Comparison of ENCODE assay signal across 16 cellular contexts in genomic region chr19:39347332-39348227, GRCh38. TPM values are rescaled to one million over a fixed set of nuclear protein-coding genes. Genes with fewer than 3 reads are reported as not detected.
DNase-seq lines count a peak whose midpoint lies in the region; ATAC-seq, FAIRE-seq and TF ChIP-seq lines count a peak whose summit lies in the region.
"Had no signal": no experiment of that assay in that cellular context is flagged by ENCODE, and none has a peak within 500 bp of the region (broad histone marks: within the 10 kb centered on the region; RNA-seq: fewer than 3 reads in every experiment).

No MANE protein-coding gene starts in this region.

- DNase-seq in HFFc6 = peak; percentile 25
- DNase-seq in nephron progenitor cell = no peak
- DNase-seq in RCC 7860 (ENCODE audit: low spot score) = no peak
- no peak for DNase-seq in NCI-H526 (lab: John Stamatoyannopoulos, UW)
- no peak for DNase-seq in PC-3
- DNase-seq in HepG2 (ENCODE audit: low spot score) = no peak
- DNase-seq: amygdala; COR-L47; Karpas-422; NCI-H2171; occipital lobe; stimulated activated CD4-positive, alpha-beta T cell treated with anti-CD3 and anti-CD28 coated beads, Interleukin-4, amount 100 ng/mL, for 24 hours had no signal

- H3K9ac ChIP-seq in BLaER1 treated with 17β-estradiol and CSF1 and Interleukin-3, amounts not matched to agents 10 nM and 100 nM = peak overlapping the region in 7 of 11 experiments; percentile 13 to 38 (median 23); a peak in 5 of 22 replicates
- H3K9ac ChIP-seq in PC-3 (ENCODE audit: low read length) (no peak overlapping the region), HepG2 (ENCODE audit: insufficient read depth, low read depth, low read length) (no peak overlapping the region)

- H3K36me3 Mint-ChIP-seq in HFFc6 (ENCODE audit: low read depth) = peaks cover 52% of the 10 kb centered on the region
- H3K36me3 Mint-ChIP-seq in brain = peaks cover 42% of the 10 kb centered on the region
- peaks cover 59% of the 10 kb centered on the region for H3K36me3 Mint-ChIP-seq in nephron progenitor cell (ENCODE audit: low read depth)

- POLR2A ChIA-PET in PC-3 (lab: Charles Lee; ENCODE audit: unreplicated experiment) = no interaction called here
- POLR2A ChIA-PET in HepG2 (lab: Yijun Ruan, JAX) = interaction anchor here (0.8 to 1.2 kb wide), 2 partner anchors 54 to 88 kb away, joined by 3 read pairs; partner anchors contain the start of gene RPS16

- H3K4me1 Mint-ChIP-seq in HFFc6 (ENCODE audit: low read depth) = peaks cover 77% of the 10 kb centered on the region
- H3K4me1 Mint-ChIP-seq in brain = peaks cover 75% of the 10 kb centered on the region
- peaks cover 52% of the 10 kb centered on the region for H3K4me1 Mint-ChIP-seq in nephron progenitor cell

- H3K9me2 ChIP-seq in PC-3 (replicated peaks; ENCODE audit: low read length) = no peaks in the 10 kb centered on the region

- H3K4me3 Mint-ChIP-seq in HFFc6 (peak overlapping the region; percentile 61), brain (peak overlapping the region in 1 of 5 experiments; percentile 20), nephron progenitor cell (no peak overlapping the region)
- H3K4me3 Mint-ChIP-seq: WTC11 had no signal

- H2AFZ ChIP-seq in PC-3 (ENCODE audit: low read length) = no peak overlapping the region
- no peak overlapping the region for H2AFZ ChIP-seq in HepG2 (ENCODE audit: low read length)

- 97% methylated on average over 4 of the region's 4 CpGs for WGBS in HepG2 (ENCODE audit: low lambda C conversion rate)

- no peak for TF ChIP-seq RAD21 in HepG2 (CRISPR knock-in tag; IDR thresholded peaks at IDR 0.05)

- peaks cover 67 to 100% (median 94%) of the 10 kb centered on the region in 11 experiments; a peak in 21 of 22 replicates for H4K20me1 ChIP-seq in BLaER1 treated with 17β-estradiol and CSF1 and Interleukin-3, amounts not matched to agents 10 nM and 100 nM
- H4K20me1 ChIP-seq in PC-3 (ENCODE audit: low read length) (no peaks in the 10 kb centered on the region), HepG2 (ENCODE audit: insufficient read depth, low read length) (no peaks in the 10 kb centered on the region; the same call in none of the 2 replicates)

- H3K27ac ChIP-seq in BLaER1 treated with 17β-estradiol and CSF1 and Interleukin-3, amounts not matched to agents 10 nM and 100 nM = no peak overlapping the region
- H3K27ac ChIP-seq in PC-3 (ENCODE audit: low read length) (no peak overlapping the region), HepG2 (ENCODE audit: extremely low read length, insufficient read depth, low read length) (no peak overlapping the region)

- H3K27me3 ChIP-seq in BLaER1 treated with 17β-estradiol and CSF1 and Interleukin-3, amounts not matched to agents 10 nM and 100 nM = no peaks in the 10 kb centered on the region
- no peaks in the 10 kb centered on the region for H3K27me3 ChIP-seq in PC-3 (ENCODE audit: low read length)
- no peaks in the 10 kb centered on the region for H3K27me3 ChIP-seq in HepG2 (ENCODE audit: control insufficient read depth in 1 of 2, insufficient read depth in 2 of 2, low read length in 2 of 2)

- H3K27ac Mint-ChIP-seq in HFFc6 (peak overlapping the region; percentile 76), brain (peak overlapping the region; percentile 2 to 58 (median 15)), nephron progenitor cell (peak overlapping the region; percentile 6)
- H3K27ac Mint-ChIP-seq: WTC11 had no signal

- H3F3A ChIP-seq in PC-3 (ENCODE audit: low read length, unreplicated experiment) = no peaks in the 10 kb centered on the region

- peak overlapping the region in 5 of 11 experiments; percentile 1 to 20 (median 11); a peak in 6 of 22 replicates for H3K4me2 ChIP-seq in BLaER1 treated with 17β-estradiol and CSF1 and Interleukin-3, amounts not matched to agents 10 nM and 100 nM
- H3K4me2 ChIP-seq in PC-3 (ENCODE audit: low read length) = no peak overlapping the region
- no peak overlapping the region for H3K4me2 ChIP-seq in HepG2 (ENCODE audit: low read depth, low read length)

- CTCF ChIA-PET in PC-3 (lab: Charles Lee) = no interaction called here
- CTCF ChIA-PET in HepG2 (lab: Yijun Ruan, JAX; ENCODE audit: low intra/inter-chr PET ratio, low total read pairs) = no interaction called here

- ATAC-seq in PC-3 = no peak
- ATAC-seq in HepG2 = no peak
- ATAC-seq: WTC11 had no signal

- intact Hi-C loops in PC-3 (cut with micrococcal nuclease) (no loop called here), HepG2 (cut with micrococcal nuclease; ENCODE audit: unreplicated experiment) (no loop called here)

- in situ Hi-C loops in HepG2 (cut with HindIII; ENCODE audit: extremely low pct_ligation_motif_present, low pct_unique_long_range_greater_than_20kb) = no loop called here

- BruUV-seq in PC-3 (replicated peaks; lab: Mats Ljungman, UMichigan) = no TSS peak
- BruUV-seq in HepG2 (replicated peaks; lab: Mats Ljungman, UMichigan) = no TSS peak

- TF ChIP-seq EP300 in HepG2 (IDR thresholded peaks at IDR 0.05; ENCODE audit: low read depth in 2 of 2, low read length in 2 of 2) = no peak
- no peak for TF ChIP-seq EP300 in HepG2 (CRISPR knock-in tag; IDR thresholded peaks at IDR 0.05; ENCODE audit: borderline replicate concordance)

- TF ChIP-seq POLR2A in HepG2 (IDR thresholded peaks at IDR 0.05; ENCODE audit: insufficient read depth in 1 of 2, low read depth in 2 of 2, low read length in 2 of 2) = no peak

- H3K4me1 ChIP-seq in BLaER1 treated with 17β-estradiol and CSF1 and Interleukin-3, amounts not matched to agents 10 nM and 100 nM = peaks cover 38 to 72% (median 56%) of the 10 kb centered on the region in 10 experiments
- H3K4me1 ChIP-seq in PC-3 (ENCODE audit: insufficient read depth, low read length) (peaks cover 8% of the 10 kb centered on the region), HepG2 (ENCODE audit: insufficient read depth, low read length) (peaks cover 36% of the 10 kb centered on the region)

- H3K4me3 ChIP-seq in BLaER1 treated with 17β-estradiol and CSF1 and Interleukin-3, amounts not matched to agents 10 nM and 100 nM = no peak overlapping the region
- H3K4me3 ChIP-seq in PC-3 (ENCODE audit: low read length) = no peak overlapping the region
- no peak overlapping the region for H3K4me3 ChIP-seq in HepG2 (replicated peaks in 1 of 3; ENCODE audit: insufficient read depth in 1 of 3, low read depth in 2 of 3, low read length in 3 of 3)
- H3K4me3 ChIP-seq: HAP-1 had no signal

- peaks cover 47% of the 10 kb centered on the region for H3K79me2 ChIP-seq in PC-3 (ENCODE audit: low read length)
- peaks cover 41% of the 10 kb centered on the region for H3K79me2 ChIP-seq in HepG2 (ENCODE audit: insufficient read depth, low read length)

- TF ChIP-seq CTCF in HFFc6 (IDR thresholded peaks at IDR 0.05) (no peak), brain (conservative IDR thresholded peaks at IDR 0.05) (no peak), nephron progenitor cell (IDR thresholded peaks at IDR 0.05) (no peak), PC-3 (conservative IDR thresholded peaks at IDR 0.05; ENCODE audit: low read depth, low read length) (no peak), HepG2 (CRISPR knock-in tag; IDR thresholded peaks at IDR 0.05) (no peak)

- FAIRE-seq in RCC 7860 (lab: Jason Lieb, UNC) (no peak), HepG2 (lab: Jason Lieb, UNC) (no peak)

- no peaks in the 10 kb centered on the region for H3K9me3 ChIP-seq in BLaER1 treated with 17β-estradiol and CSF1 and Interleukin-3, amounts not matched to agents 10 nM and 100 nM (replicated peaks in 1 of 11)
- no peaks in the 10 kb centered on the region for H3K9me3 ChIP-seq in PC-3 (ENCODE audit: low read length)
- no peaks in the 10 kb centered on the region for H3K9me3 ChIP-seq in HepG2 (ENCODE audit: low read length)
- H3K9me3 ChIP-seq: HAP-1 had no signal

- H3K27me3 Mint-ChIP-seq in HFFc6 (ENCODE audit: insufficient read depth) = peaks cover 3% of the 10 kb centered on the region
- peaks cover 4% of the 10 kb centered on the region for H3K27me3 Mint-ChIP-seq in brain
- H3K27me3 Mint-ChIP-seq in nephron progenitor cell (ENCODE audit: low read depth, poor library complexity) = no peaks in the 10 kb centered on the region

- H3K36me3 ChIP-seq in BLaER1 treated with 17β-estradiol and CSF1 and Interleukin-3, amounts not matched to agents 10 nM and 100 nM = peaks cover 61 to 84% (median 79%) of the 10 kb centered on the region in 11 experiments
- no peaks in the 10 kb centered on the region; the same call in 1 of the 2 replicates for H3K36me3 ChIP-seq in PC-3 (ENCODE audit: low read depth, low read length)
- H3K36me3 ChIP-seq in HepG2 (replicated peaks in 1 of 2; ENCODE audit: control insufficient read depth in 1 of 2, insufficient read depth in 2 of 2, low read length in 2 of 2) = peaks cover 3 to 47% of the 10 kb centered on the region in 2 experiments; a peak in 4 of 5 replicates

- no peaks in the 10 kb centered on the region for H3K9me3 Mint-ChIP-seq in HFFc6
- no peaks in the 10 kb centered on the region for H3K9me3 Mint-ChIP-seq in brain
- no peaks in the 10 kb centered on the region for H3K9me3 Mint-ChIP-seq in nephron progenitor cell
- H3K9me3 Mint-ChIP-seq: WTC11 had no signal

RNA-seq across cellular contexts. Expression of gene SAMD4B, which starts 5.4 kb away (rescaled TPM):
- 100 to 1,000 TPM; 107 to 133 (median 124) TPM for total RNA-seq in HFFc6 (2021; fragmentation: NEBNext Ultra II Directional; extraction: Animal tissue kit (Norgen Biotek cat#: 25700))
- 222 TPM for polyA plus RNA-seq in brain (ENCODE audit: insufficient read depth, low read depth, low replicate concordance)
- total RNA-seq in PC-3 (2014; rRNA removed) = 80.4 and 93.8 TPM in 2 replicates
- 26.0 and 29.1 TPM in 2 replicates for total RNA-seq in HepG2 (2016; rRNA removed; fragmentation: Illumina TruSeq; extraction: Trizol)
- 7.2 and 7.4 TPM in 2 replicates for total RNA-seq in HepG2 (2016; cell fraction: cytosol; rRNA removed; fragmentation: Illumina TruSeq; extraction: Trizol; ENCODE audit: low read depth)
- 25.8 and 26.5 TPM in 2 replicates for total RNA-seq in HepG2 (2016; cell fraction: insoluble cytoplasmic fraction; rRNA removed; fragmentation: Illumina TruSeq; extraction: Trizol)
- total RNA-seq in HepG2 (2016; cell fraction: membrane; rRNA removed; fragmentation: Illumina TruSeq; extraction: Trizol) = 26.3 and 30.4 TPM in 2 replicates
- total RNA-seq in HepG2 (2016; cell fraction: nucleus; rRNA removed; fragmentation: Illumina TruSeq; extraction: Trizol) = 21.5 and 28.0 TPM in 2 replicates
- 31.8 and 37.7 TPM in 2 replicates for polyA plus RNA-seq in HepG2 (2011; rRNA removed)
- 15.3 and 21.3 TPM in 2 replicates for polyA plus RNA-seq in HepG2 (2011; cell fraction: cytosol; rRNA removed)
- polyA plus RNA-seq in HepG2 (2011; cell fraction: nucleus; rRNA removed) = 70.1 and 82.6 TPM in 2 replicates
- 35.6 and 45.7 TPM in 2 replicates for polyA plus RNA-seq in HepG2 (2012)
- polyA plus RNA-seq in HepG2 (2016; cell fraction: cytosol; fragmentation: Illumina TruSeq; extraction: Trizol; ENCODE audit: low read depth) = 7.6 and 8.0 TPM in 2 replicates
- polyA plus RNA-seq in HepG2 (2016; cell fraction: insoluble cytoplasmic fraction; fragmentation: Illumina TruSeq; extraction: Trizol; ENCODE audit: low read depth) = 33.5 and 49.3 TPM in 2 replicates
- 31.4 and 33.2 TPM in 2 replicates for polyA plus RNA-seq in HepG2 (2016; cell fraction: membrane; fragmentation: Illumina TruSeq; extraction: Trizol; ENCODE audit: low read depth)
- 81.0 and 81.2 TPM in 2 replicates for polyA plus RNA-seq in HepG2 (2016; cell fraction: nucleus; fragmentation: Illumina TruSeq; extraction: Trizol; ENCODE audit: insufficient read depth, low read depth)
- 63.3 and 83.3 TPM in 2 replicates for polyA minus RNA-seq in HepG2 (2011; rRNA and poly(A)+ RNA removed; ENCODE audit: low replicate concordance)
- polyA minus RNA-seq in HepG2 (2011; cell fraction: cytosol; rRNA and poly(A)+ RNA removed) = 21.3 and 24.8 TPM in 2 replicates
- polyA minus RNA-seq in HepG2 (2011; cell fraction: nucleus; rRNA and poly(A)+ RNA removed) = 25.0 and 25.6 TPM in 2 replicates

RNA-seq across cellular contexts. Expression of gene GMFG, which starts 11.7 kb away (rescaled TPM):
- total RNA-seq in HFFc6 (2021; fragmentation: NEBNext Ultra II Directional; extraction: Animal tissue kit (Norgen Biotek cat#: 25700)) = 1 to 10 TPM in 1 of 6 experiments, under 1 TPM in 5; 0.37 to 1.1 (median 0.77) TPM
- 8.1 TPM for polyA plus RNA-seq in brain (ENCODE audit: insufficient read depth, low read depth, low replicate concordance)
- 0.36 TPM in 1 of 2 replicates, not detected in the other for total RNA-seq in PC-3 (2014; rRNA removed)
- 1.1 TPM in 1 of 2 replicates, not detected in the other for total RNA-seq in HepG2 (2016; rRNA removed; fragmentation: Illumina TruSeq; extraction: Trizol)
- 0.88 TPM in 1 of 2 replicates, not detected in the other for total RNA-seq in HepG2 (2016; cell fraction: cytosol; rRNA removed; fragmentation: Illumina TruSeq; extraction: Trizol; ENCODE audit: low read depth)
- 0.35 and 1.1 TPM in 2 replicates for total RNA-seq in HepG2 (2016; cell fraction: insoluble cytoplasmic fraction; rRNA removed; fragmentation: Illumina TruSeq; extraction: Trizol)
- 0.46 TPM in 1 of 2 replicates, not detected in the other for total RNA-seq in HepG2 (2016; cell fraction: membrane; rRNA removed; fragmentation: Illumina TruSeq; extraction: Trizol)
- not detected in 2 replicates for total RNA-seq in HepG2 (2016; cell fraction: nucleus; rRNA removed; fragmentation: Illumina TruSeq; extraction: Trizol)
- 7.5 and 7.9 TPM in 2 replicates for polyA plus RNA-seq in HepG2 (2011; rRNA removed)
- 5.3 and 8.4 TPM in 2 replicates for polyA plus RNA-seq in HepG2 (2011; cell fraction: cytosol; rRNA removed)
- 2.2 and 3.1 TPM in 2 replicates for polyA plus RNA-seq in HepG2 (2011; cell fraction: nucleus; rRNA removed)
- polyA plus RNA-seq in HepG2 (2012) = 10.9 and 18.0 TPM in 2 replicates
- polyA plus RNA-seq in HepG2 (2016; cell fraction: cytosol; fragmentation: Illumina TruSeq; extraction: Trizol; ENCODE audit: low read depth) = 0.45 TPM in 1 of 2 replicates, not detected in the other
- 1.1 TPM in 1 of 2 replicates, not detected in the other for polyA plus RNA-seq in HepG2 (2016; cell fraction: insoluble cytoplasmic fraction; fragmentation: Illumina TruSeq; extraction: Trizol; ENCODE audit: low read depth)
- polyA plus RNA-seq in HepG2 (2016; cell fraction: membrane; fragmentation: Illumina TruSeq; extraction: Trizol; ENCODE audit: low read depth) = 0.42 TPM in 1 of 2 replicates, not detected in the other
- not detected in 2 replicates for polyA plus RNA-seq in HepG2 (2016; cell fraction: nucleus; fragmentation: Illumina TruSeq; extraction: Trizol; ENCODE audit: insufficient read depth, low read depth)
- polyA minus RNA-seq in HepG2 (2011; rRNA and poly(A)+ RNA removed; ENCODE audit: low replicate concordance) = 1.5 TPM in 1 of 2 replicates, not detected in the other
- not detected in 2 replicates for polyA minus RNA-seq in HepG2 (2011; cell fraction: cytosol; rRNA and poly(A)+ RNA removed)
- not detected in 2 replicates for polyA minus RNA-seq in HepG2 (2011; cell fraction: nucleus; rRNA and poly(A)+ RNA removed)

RNA-seq across cellular contexts. Expression of gene LRFN1, which starts 26.9 kb away (rescaled TPM):
- under 1 TPM in 2 of 6 experiments, not detected in 4; 0.07 to 0.14 TPM for total RNA-seq in HFFc6 (2021; fragmentation: NEBNext Ultra II Directional; extraction: Animal tissue kit (Norgen Biotek cat#: 25700))
- 4.2 TPM for polyA plus RNA-seq in brain (ENCODE audit: insufficient read depth, low read depth, low replicate concordance)
- 3.6 and 6.7 TPM in 2 replicates for total RNA-seq in PC-3 (2014; rRNA removed)
- 0.04 TPM in 1 of 2 replicates, not detected in the other for total RNA-seq in HepG2 (2016; rRNA removed; fragmentation: Illumina TruSeq; extraction: Trizol)
- total RNA-seq in HepG2 (2016; cell fraction: cytosol; rRNA removed; fragmentation: Illumina TruSeq; extraction: Trizol; ENCODE audit: low read depth) = 0.09 TPM in 1 of 2 replicates, not detected in the other
- 0.06 TPM in 1 of 2 replicates, not detected in the other for total RNA-seq in HepG2 (2016; cell fraction: insoluble cytoplasmic fraction; rRNA removed; fragmentation: Illumina TruSeq; extraction: Trizol)
- total RNA-seq in HepG2 (2016; cell fraction: membrane; rRNA removed; fragmentation: Illumina TruSeq; extraction: Trizol) = 0.06 TPM in 1 of 2 replicates, not detected in the other
- total RNA-seq in HepG2 (2016; cell fraction: nucleus; rRNA removed; fragmentation: Illumina TruSeq; extraction: Trizol) = 0.19 TPM in 1 of 2 replicates, not detected in the other
- polyA plus RNA-seq in HepG2 (2011; rRNA removed) = 0.07 TPM in 1 of 2 replicates, not detected in the other
- polyA plus RNA-seq in HepG2 (2011; cell fraction: cytosol; rRNA removed) = 0.04 and 0.05 TPM in 2 replicates
- polyA plus RNA-seq in HepG2 (2011; cell fraction: nucleus; rRNA removed) = 0.16 and 0.17 TPM in 2 replicates
- 0.36 and 0.39 TPM in 2 replicates for polyA plus RNA-seq in HepG2 (2012)
- 0.06 TPM in 1 of 2 replicates, not detected in the other for polyA plus RNA-seq in HepG2 (2016; cell fraction: cytosol; fragmentation: Illumina TruSeq; extraction: Trizol; ENCODE audit: low read depth)
- polyA plus RNA-seq in HepG2 (2016; cell fraction: insoluble cytoplasmic fraction; fragmentation: Illumina TruSeq; extraction: Trizol; ENCODE audit: low read depth) = 0.13 and 0.19 TPM in 2 replicates
- 0.09 and 0.15 TPM in 2 replicates for polyA plus RNA-seq in HepG2 (2016; cell fraction: membrane; fragmentation: Illumina TruSeq; extraction: Trizol; ENCODE audit: low read depth)
- polyA plus RNA-seq in HepG2 (2016; cell fraction: nucleus; fragmentation: Illumina TruSeq; extraction: Trizol; ENCODE audit: insufficient read depth, low read depth) = 0.15 and 0.52 TPM in 2 replicates
- 0.10 TPM in 1 of 2 replicates, not detected in the other for polyA minus RNA-seq in HepG2 (2011; rRNA and poly(A)+ RNA removed; ENCODE audit: low replicate concordance)
- not detected in 2 replicates for polyA minus RNA-seq in HepG2 (2011; cell fraction: cytosol; rRNA and poly(A)+ RNA removed)
- 0.25 TPM in 1 of 2 replicates, not detected in the other for polyA minus RNA-seq in HepG2 (2011; cell fraction: nucleus; rRNA and poly(A)+ RNA removed)

RNA-seq across cellular contexts. Expression of gene PAF1, which starts 43.3 kb away (rescaled TPM):
- 10 to 100 TPM; 46.8 to 70.0 (median 60.6) TPM for total RNA-seq in HFFc6 (2021; fragmentation: NEBNext Ultra II Directional; extraction: Animal tissue kit (Norgen Biotek cat#: 25700))
- polyA plus RNA-seq in brain (ENCODE audit: insufficient read depth, low read depth, low replicate concordance) (92.9 TPM), HepG2 (2011; rRNA removed) (30.3 and 31.1 TPM in 2 replicates)
- total RNA-seq in PC-3 (2014; rRNA removed) (50.7 and 56.6 TPM in 2 replicates), HepG2 (2016; rRNA removed; fragmentation: Illumina TruSeq; extraction: Trizol) (30.2 and 31.0 TPM in 2 replicates)
- 4.3 and 4.6 TPM in 2 replicates for total RNA-seq in HepG2 (2016; cell fraction: cytosol; rRNA removed; fragmentation: Illumina TruSeq; extraction: Trizol; ENCODE audit: low read depth)
- total RNA-seq in HepG2 (2016; cell fraction: insoluble cytoplasmic fraction; rRNA removed; fragmentation: Illumina TruSeq; extraction: Trizol) = 25.2 and 33.6 TPM in 2 replicates
- total RNA-seq in HepG2 (2016; cell fraction: membrane; rRNA removed; fragmentation: Illumina TruSeq; extraction: Trizol) = 7.2 and 8.9 TPM in 2 replicates
- total RNA-seq in HepG2 (2016; cell fraction: nucleus; rRNA removed; fragmentation: Illumina TruSeq; extraction: Trizol) = 17.1 and 20.6 TPM in 2 replicates
- polyA plus RNA-seq in HepG2 (2011; cell fraction: cytosol; rRNA removed) = 23.2 and 28.5 TPM in 2 replicates
- polyA plus RNA-seq in HepG2 (2011; cell fraction: nucleus; rRNA removed) = 46.4 and 51.2 TPM in 2 replicates
- polyA plus RNA-seq in HepG2 (2012) = 31.0 and 32.0 TPM in 2 replicates
- polyA plus RNA-seq in HepG2 (2016; cell fraction: cytosol; fragmentation: Illumina TruSeq; extraction: Trizol; ENCODE audit: low read depth) = 4.2 and 4.5 TPM in 2 replicates
- polyA plus RNA-seq in HepG2 (2016; cell fraction: insoluble cytoplasmic fraction; fragmentation: Illumina TruSeq; extraction: Trizol; ENCODE audit: low read depth) = 45.7 and 53.2 TPM in 2 replicates
- 7.1 and 7.8 TPM in 2 replicates for polyA plus RNA-seq in HepG2 (2016; cell fraction: membrane; fragmentation: Illumina TruSeq; extraction: Trizol; ENCODE audit: low read depth)
- polyA plus RNA-seq in HepG2 (2016; cell fraction: nucleus; fragmentation: Illumina TruSeq; extraction: Trizol; ENCODE audit: insufficient read depth, low read depth) = 51.5 and 52.7 TPM in 2 replicates
- polyA minus RNA-seq in HepG2 (2011; rRNA and poly(A)+ RNA removed; ENCODE audit: low replicate concordance) = 32.5 and 51.4 TPM in 2 replicates
- polyA minus RNA-seq in HepG2 (2011; cell fraction: cytosol; rRNA and poly(A)+ RNA removed) = 17.1 and 19.9 TPM in 2 replicates
- 30.1 and 33.9 TPM in 2 replicates for polyA minus RNA-seq in HepG2 (2011; cell fraction: nucleus; rRNA and poly(A)+ RNA removed)

RNA-seq across cellular contexts. Expression of gene MED29, which starts 43.6 kb away (rescaled TPM):
- 10 to 100 TPM; 38.2 to 48.5 (median 45.2) TPM for total RNA-seq in HFFc6 (2021; fragmentation: NEBNext Ultra II Directional; extraction: Animal tissue kit (Norgen Biotek cat#: 25700))
- polyA plus RNA-seq in brain (ENCODE audit: insufficient read depth, low read depth, low replicate concordance) (71.5 TPM), HepG2 (2011; rRNA removed) (19.7 and 23.7 TPM in 2 replicates)
- total RNA-seq in PC-3 (2014; rRNA removed) (17.0 and 30.1 TPM in 2 replicates), HepG2 (2016; rRNA removed; fragmentation: Illumina TruSeq; extraction: Trizol) (14.0 and 18.1 TPM in 2 replicates)
- 3.3 and 3.4 TPM in 2 replicates for total RNA-seq in HepG2 (2016; cell fraction: cytosol; rRNA removed; fragmentation: Illumina TruSeq; extraction: Trizol; ENCODE audit: low read depth)
- 14.6 and 16.5 TPM in 2 replicates for total RNA-seq in HepG2 (2016; cell fraction: insoluble cytoplasmic fraction; rRNA removed; fragmentation: Illumina TruSeq; extraction: Trizol)
- total RNA-seq in HepG2 (2016; cell fraction: membrane; rRNA removed; fragmentation: Illumina TruSeq; extraction: Trizol) = 8.2 and 8.3 TPM in 2 replicates
- total RNA-seq in HepG2 (2016; cell fraction: nucleus; rRNA removed; fragmentation: Illumina TruSeq; extraction: Trizol) = 6.8 and 6.9 TPM in 2 replicates
- polyA plus RNA-seq in HepG2 (2011; cell fraction: cytosol; rRNA removed) = 23.2 and 27.9 TPM in 2 replicates
- polyA plus RNA-seq in HepG2 (2011; cell fraction: nucleus; rRNA removed) = 16.6 and 20.4 TPM in 2 replicates
- 12.2 and 13.4 TPM in 2 replicates for polyA plus RNA-seq in HepG2 (2012)
- 3.1 TPM in 2 replicates for polyA plus RNA-seq in HepG2 (2016; cell fraction: cytosol; fragmentation: Illumina TruSeq; extraction: Trizol; ENCODE audit: low read depth)
- polyA plus RNA-seq in HepG2 (2016; cell fraction: insoluble cytoplasmic fraction; fragmentation: Illumina TruSeq; extraction: Trizol; ENCODE audit: low read depth) = 18.4 and 20.3 TPM in 2 replicates
- polyA plus RNA-seq in HepG2 (2016; cell fraction: membrane; fragmentation: Illumina TruSeq; extraction: Trizol; ENCODE audit: low read depth) = 6.3 and 7.9 TPM in 2 replicates
- polyA plus RNA-seq in HepG2 (2016; cell fraction: nucleus; fragmentation: Illumina TruSeq; extraction: Trizol; ENCODE audit: insufficient read depth, low read depth) = 14.1 and 15.8 TPM in 2 replicates
- polyA minus RNA-seq in HepG2 (2011; rRNA and poly(A)+ RNA removed; ENCODE audit: low replicate concordance) = 44.1 and 48.3 TPM in 2 replicates
- 10.6 and 11.3 TPM in 2 replicates for polyA minus RNA-seq in HepG2 (2011; cell fraction: cytosol; rRNA and poly(A)+ RNA removed)
- polyA minus RNA-seq in HepG2 (2011; cell fraction: nucleus; rRNA and poly(A)+ RNA removed) = 10.1 and 13.1 TPM in 2 replicates

Comparison
In these comparisons a context has a peak if more than half of its experiments do, and no peak if none do; other contexts are left out.
1. H3K9ac ChIP-seq: peak in BLaER1 treated with 17β-estradiol and CSF1 and Interleukin-3, amounts not matched to agents 10 nM and 100 nM (7 of 11); none in PC-3 (single experiment) and HepG2 (single experiment).
2. H3K27ac Mint-ChIP-seq: peak in every context shown above with its lines; median percentile 76 in HFFc6; 15 in brain; 6 in nephron progenitor cell.